Comparison of ENCODE assay signal across 1 cellular context in genomic region chr12:93176610-93177126, GRCh38.
TF ChIP-seq lines count a peak whose summit lies in the region.

No MANE protein-coding gene starts in this region.

TF ChIP-seq in GM12878, 131 proteins besides CTCF, POLR2A, EP300 and RAD21 (continued from another document):
- TF ChIP-seq ZBTB4 (CRISPR knock-in tag; IDR thresholded peaks at IDR 0.05), result no peak
- no peak for TF ChIP-seq ZNF274 (IDR thresholded peaks at IDR 0.05; ENCODE audit: insufficient read depth, insufficient read length)
- no peak for TF ChIP-seq FOS (IDR thresholded peaks at IDR 0.05; ENCODE audit: borderline replicate concordance, extremely low read depth, insufficient read length)
- no peak for TF ChIP-seq SPI1 (IDR thresholded peaks at IDR 0.05; ENCODE audit: borderline replicate concordance, insufficient read depth, low read depth, low read length)
- no peak for TF ChIP-seq NR2F1 (conservative IDR thresholded peaks at IDR 0.05)
- TF ChIP-seq TARDBP (IDR thresholded peaks at IDR 0.05; ENCODE audit: borderline replicate concordance), result no peak
- no peak for TF ChIP-seq EGR1 (IDR thresholded peaks at IDR 0.05; ENCODE audit: borderline replicate concordance in 1 of 2, low read depth in 2 of 2, low read length in 2 of 2)
- no peak for TF ChIP-seq MXI1 (IDR thresholded peaks at IDR 0.05; ENCODE audit: low read depth, low read length)
- TF ChIP-seq HDAC6 (IDR thresholded peaks at IDR 0.05; ENCODE audit: unreplicated experiment), result no peak
- TF ChIP-seq STAT1 (conservative IDR thresholded peaks at IDR 0.05), result no peak
- TF ChIP-seq HDGF (IDR thresholded peaks at IDR 0.05), result no peak
